22 cellular contexts compared by ENCODE assay signal in the genomic region with DNA sequence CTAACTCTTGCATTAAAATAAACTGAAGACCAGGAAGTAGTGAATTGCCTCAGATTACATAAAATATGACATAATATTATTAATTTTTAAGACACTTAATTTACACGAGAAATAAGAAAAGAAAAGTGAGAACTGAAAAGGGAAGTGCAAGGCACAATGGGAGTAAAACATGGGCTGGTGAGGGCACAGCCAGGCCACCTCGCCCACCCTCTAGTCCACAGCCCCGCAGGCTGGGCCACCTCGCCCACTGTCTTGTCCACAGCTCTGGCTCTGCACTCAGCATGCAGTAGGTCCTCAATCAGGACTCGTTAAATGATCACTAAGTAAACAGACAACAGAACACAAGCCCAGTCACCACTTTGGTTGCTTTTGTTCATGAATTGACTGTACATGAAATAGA.
A peak's percentile ranks its signal among the peaks of the same experiment; 100 is the strongest.
DNase-seq lines count a peak whose midpoint lies in the region; ATAC-seq and TF ChIP-seq lines count a peak whose summit lies in the region.
"Had no signal": no experiment of that assay in that cellular context is flagged by ENCODE, and none has a peak within 500 bp of the region (broad histone marks: within the 10 kb centered on the region; RNA-seq: fewer than 3 reads in every experiment).

No MANE protein-coding gene starts in this region.

- H3K27me3 ChIP-seq in OCI-LY3 (ENCODE audit: low read depth, low read length), result 0 out of 2 replicates have a peak, but pooled peaks cover under 1% of the 10 kb centered on the region
- peaks cover 0 to 9% (median 6%) of the 10 kb centered on the region in 3 experiments for H3K27me3 ChIP-seq in neuronal stem cell (ENCODE audit: control insufficient read depth in 3 of 3, insufficient read depth in 3 of 3, low read depth in 1 of 3, low read length in 3 of 3)
- H3K27me3 ChIP-seq: body of pancreas, foreskin keratinocyte, right lobe of liver had no signal

- H3K4me1 ChIP-seq in OCI-LY3 (ENCODE audit: low read length) (peaks cover 23% of the 10 kb centered on the region), neuronal stem cell (ENCODE audit: control insufficient read depth in 2 of 2, insufficient read depth in 1 of 2, low read depth in 1 of 2, low read length in 2 of 2) (no peaks in the 10 kb centered on the region)
- H3K4me1 ChIP-seq: foreskin keratinocyte, right lobe of liver had no signal

- H4K8ac ChIP-seq in neuronal stem cell (ENCODE audit: low read depth, low read length), result no peak overlapping the region

- peaks cover 0 to 4% (median 0%) of the 10 kb centered on the region in 7 donors for H3K9me3 Mint-ChIP-seq in CD14-positive monocyte
- no peaks in the 10 kb centered on the region for H3K9me3 Mint-ChIP-seq in activated naive CD8-positive, alpha-beta T cell treated with anti-CD3 and anti-CD28 coated beads for 36 hours

- TF ChIP-seq CTCF in CD14-positive monocyte (IDR thresholded peaks at IDR 0.05), result peak; percentile 3
- TF ChIP-seq CTCF in OCI-LY3 (IDR thresholded peaks at IDR 0.05; ENCODE audit: low read depth, low read length), result no peak

- peak overlapping the region; percentile 56 for H4K91ac ChIP-seq in neuronal stem cell (ENCODE audit: low read depth, low read length, poor library complexity)

- no peak overlapping the region for H3K18ac ChIP-seq in neuronal stem cell (ENCODE audit: low read length)

- no peak overlapping the region for H2BK12ac ChIP-seq in neuronal stem cell (ENCODE audit: low read length)

- no peak overlapping the region for H2AK5ac ChIP-seq in neuronal stem cell (ENCODE audit: low read depth, low read length)

- H3K27me3 Mint-ChIP-seq in CD14-positive monocyte (ENCODE audit: low read depth in 3 of 3), result peaks cover 0 to 5% (median 3%) of the 10 kb centered on the region in 3 donors
- H3K27me3 Mint-ChIP-seq in activated naive CD8-positive, alpha-beta T cell treated with anti-CD3 and anti-CD28 coated beads for 36 hours, result peaks cover 1% of the 10 kb centered on the region

- H3K4me3 Mint-ChIP-seq in CD14-positive monocyte, result peak overlapping the region in 1 of 2 donors; percentile 17
- no peak overlapping the region for H3K4me3 Mint-ChIP-seq in activated naive CD8-positive, alpha-beta T cell treated with anti-CD3 and anti-CD28 coated beads for 36 hours

- H3K4me2 ChIP-seq in OCI-LY3 (ENCODE audit: low read length), result peak overlapping the region; percentile 80
- H3K4me2 ChIP-seq in neuronal stem cell (ENCODE audit: insufficient read depth, low read length, poor library complexity, severe bottlenecking), result no peak overlapping the region
- H3K4me2 ChIP-seq: PC-9 had no signal

- no peak overlapping the region for H2BK15ac ChIP-seq in neuronal stem cell (ENCODE audit: low read length)

- peaks cover 2% of the 10 kb centered on the region for H3K79me1 ChIP-seq in neuronal stem cell (ENCODE audit: low read depth, low read length)

- H3K79me2 ChIP-seq in OCI-LY3 (ENCODE audit: low read length), result no peaks in the 10 kb centered on the region

- H3K4me1 Mint-ChIP-seq in CD14-positive monocyte, result peaks cover 11% of the 10 kb centered on the region
- no peaks in the 10 kb centered on the region for H3K4me1 Mint-ChIP-seq in activated naive CD8-positive, alpha-beta T cell treated with anti-CD3 and anti-CD28 coated beads for 36 hours

- H3K36me3 ChIP-seq in OCI-LY3 (replicated peaks; ENCODE audit: low read depth, low read length) (no peaks in the 10 kb centered on the region), neuronal stem cell (replicated peaks in 1 of 2; ENCODE audit: control insufficient read depth in 2 of 2, insufficient read depth in 2 of 2, low read length in 2 of 2) (peaks cover 0 to 4% of the 10 kb centered on the region in 2 donors)
- H3K36me3 ChIP-seq: right lobe of liver had no signal

- H3K14ac ChIP-seq in neuronal stem cell (ENCODE audit: low read length), result no peak overlapping the region

- H3K4me3 ChIP-seq in OCI-LY3 (ENCODE audit: low read length) (peak overlapping the region; percentile 43), neuronal stem cell (ENCODE audit: low read length in 2 of 2) (no peak overlapping the region)
- H3K4me3 ChIP-seq: body of pancreas, coronary artery, PC-9, right lobe of liver had no signal

- WGBS in neuronal stem cell (ENCODE audit: extremely low coverage in 2 of 2, insufficient read length in 2 of 2, insufficient replicate concordance in 1 of 2), 2 donors, result no CpG with 5 or more reads among the region's 5 CpGs

- H3K9ac ChIP-seq in OCI-LY3 (ENCODE audit: low read length) (peak overlapping the region; percentile 13; the same call in 1 of the 2 replicates), neuronal stem cell (ENCODE audit: low read depth, low read length, poor library complexity) (no peak overlapping the region)

- H3K9me3 ChIP-seq in OCI-LY3 (ENCODE audit: insufficient read depth, low read length), result no peaks in the 10 kb centered on the region
- H3K9me3 ChIP-seq in neuronal stem cell (replicated peaks in 1 of 2; ENCODE audit: control insufficient read depth in 2 of 2, insufficient read depth in 1 of 2, low read depth in 1 of 2, low read length in 2 of 2), result peaks cover 6 to 11% of the 10 kb centered on the region in 2 donors
- H3K9me3 ChIP-seq: body of pancreas, right lobe of liver had no signal

- DNase-seq in CD14-positive monocyte (ENCODE audit: low spot score) (no peak), neuronal stem cell (ENCODE audit: low spot score) (no peak), NCI-H1417 treated with DMSO at 0.1 percent for 48 hours (lab: John Stamatoyannopoulos, UW) (no peak)
- DNase-seq in stimulated activated CD8-positive, alpha-beta memory T cell treated with anti-CD3 and anti-CD28 coated beads, Interleukin-4, amount 100 ng/mL, for 48 hours, result no peak
- no peak for DNase-seq in activated naive CD8-positive, alpha-beta T cell treated with anti-CD3 and anti-CD28 coated beads for 36 hours
- DNase-seq: activated CD4-positive, alpha-beta T cell treated with anti-CD3 and anti-CD28 coated beads for 48 hours; activated naive CD4-positive, alpha-beta T cell treated with anti-CD3 and anti-CD28 coated beads, Interleukin-2, amount 50 U/mL, for 16 hours; activated T-cell treated with anti-CD3 and anti-CD28 coated beads for 4 hours; AML-193; body of pancreas; foreskin keratinocyte; NCI-H2081 treated with DMSO at 0.1 percent for 48 hours; NCI-H524; nucleus accumbens; PC-9; right lobe of liver; stimulated activated CD4-positive, alpha-beta T cell treated with anti-CD3 and anti-CD28 coated beads, Interleukin-2, amount 100 ng/mL, for 48 hours had no signal

- no peak overlapping the region for H2BK5ac ChIP-seq in neuronal stem cell (ENCODE audit: low read length)

- no peak overlapping the region for H3K23ac ChIP-seq in neuronal stem cell (ENCODE audit: low read depth, low read length, poor library complexity)

- ATAC-seq in GM19351 (IDR thresholded peaks at IDR 0.05; ENCODE audit: unreplicated experiment), result peak; percentile 32
- no peak for ATAC-seq in HG02840 (IDR thresholded peaks at IDR 0.05; ENCODE audit: low FRiP score, unreplicated experiment)
- ATAC-seq: body of pancreas, foreskin keratinocyte, left lobe of liver had no signal

- no peaks in the 10 kb centered on the region for H3K36me3 Mint-ChIP-seq in CD14-positive monocyte
- no peaks in the 10 kb centered on the region for H3K36me3 Mint-ChIP-seq in activated naive CD8-positive, alpha-beta T cell treated with anti-CD3 and anti-CD28 coated beads for 36 hours

- no peak overlapping the region for H2BK120ac ChIP-seq in neuronal stem cell (ENCODE audit: low read depth, low read length)

- H4K20me1 ChIP-seq in OCI-LY3 (ENCODE audit: insufficient read depth, low read length), result no peaks in the 10 kb centered on the region

- peak overlapping the region in 3 of 7 donors; percentile 13 to 74 (median 31) for H3K27ac Mint-ChIP-seq in CD14-positive monocyte
- no peak overlapping the region for H3K27ac Mint-ChIP-seq in activated naive CD8-positive, alpha-beta T cell treated with anti-CD3 and anti-CD28 coated beads for 36 hours

- peak overlapping the region; percentile 53 for H3K27ac ChIP-seq in OCI-LY3 (ENCODE audit: low read length)
- no peak overlapping the region for H3K27ac ChIP-seq in neuronal stem cell (replicated peaks; ENCODE audit: low read length)
- H3K27ac ChIP-seq: body of pancreas, foreskin keratinocyte, PC-9, right lobe of liver had no signal

- H2AFZ ChIP-seq in OCI-LY3 (ENCODE audit: low read depth, low read length) (no peak overlapping the region; the same call in 1 of the 2 replicates), neuronal stem cell (ENCODE audit: low read length) (no peak overlapping the region)
- H2AFZ ChIP-seq: PC-9 had no signal

- no peak overlapping the region for H3K4ac ChIP-seq in neuronal stem cell (ENCODE audit: low read length)

- intact Hi-C loops in CD14-positive monocyte (cut with micrococcal nuclease), result loop anchor here in 1 of 2 donors (10.0 kb wide), 1 partner anchor 133 kb away; the partner anchor contains the start of gene ANKRD10
